ENCODE assay signal across 8 cellular contexts in genomic region chr15:74901612-74902063, GRCh38. TPM values are rescaled to one million over a fixed set of nuclear protein-coding genes. Genes with fewer than 3 reads are reported as not detected.
DNase-seq lines count a peak whose midpoint lies in the region; ATAC-seq and TF ChIP-seq lines count a peak whose summit lies in the region.

No MANE protein-coding gene starts in this region.

- no peak overlapping the region for H2BK15ac ChIP-seq in neuronal stem cell (ENCODE audit: low read length)

- H2BK12ac ChIP-seq in neuronal stem cell (ENCODE audit: low read length) = no peak overlapping the region

- H4K8ac ChIP-seq in neuronal stem cell (ENCODE audit: low read depth, low read length) = no peak overlapping the region

- H3K4me3 ChIP-seq in OCI-LY7 (ENCODE audit: low read depth, low read length, poor library complexity, severe bottlenecking) = no peak overlapping the region
- no peak overlapping the region for H3K4me3 ChIP-seq in esophagus squamous epithelium
- H3K4me3 ChIP-seq in neuronal stem cell (ENCODE audit: low read length in 2 of 2) = no peak overlapping the region
- H3K4me3 ChIP-seq in tibial nerve = no peak overlapping the region

- no peak for TF ChIP-seq EP300 in tibial nerve (IDR thresholded peaks at IDR 0.05)

- no TSS peak for BruUV-seq in OCI-LY7 (replicated peaks; lab: Mats Ljungman, UMichigan)

- 6 to 12% methylated on average over 5 of the region's 5 CpGs for WGBS in esophagus squamous epithelium, 2 donors
- WGBS in neuronal stem cell (ENCODE audit: extremely low coverage in 2 of 2, insufficient read length in 2 of 2, insufficient replicate concordance in 1 of 2), 2 donors = no CpG with 5 or more reads among the region's 5 CpGs
- 19 to 24% methylated on average over 5 of the region's 5 CpGs for WGBS in tibial nerve, 2 donors

- peak; percentile 99 for TF ChIP-seq CTCF in OCI-LY7 (conservative IDR thresholded peaks at IDR 0.05; ENCODE audit: low read length)
- TF ChIP-seq CTCF in esophagus squamous epithelium (IDR thresholded peaks at IDR 0.05) = peak; percentile 83 to 98 (median 94)
- TF ChIP-seq CTCF in tibial nerve (IDR thresholded peaks at IDR 0.05) = peak; percentile 73 to 95 (median 90)

- H3K79me1 ChIP-seq in neuronal stem cell (ENCODE audit: low read depth, low read length) = peaks cover 6% of the 10 kb centered on the region

- ATAC-seq in HG02610 (IDR thresholded peaks at IDR 0.05; ENCODE audit: unreplicated experiment) = no peak

- no peak overlapping the region for H2AFZ ChIP-seq in OCI-LY7 (ENCODE audit: low read length)
- H2AFZ ChIP-seq in neuronal stem cell (ENCODE audit: low read length) = no peak overlapping the region

- CTCF ChIA-PET in OCI-LY7 (lab: Charles Lee; ENCODE audit: unreplicated experiment) = interaction anchor here (0.5 to 1.6 kb wide), 12 partner anchors 8 to 405 kb away, joined by 3 to 6 read pairs (median 3); partner anchors contain the start of gene ULK3

- no peak overlapping the region for H3K9ac ChIP-seq in neuronal stem cell (ENCODE audit: low read depth, low read length, poor library complexity)

- H3K18ac ChIP-seq in neuronal stem cell (ENCODE audit: low read length) = no peak overlapping the region

- POLR2A ChIA-PET in OCI-LY7 (lab: Charles Lee) = interaction anchor here (0.9 to 1.5 kb wide), 4 partner anchors 12 to 43 kb away, joined by 3 to 6 read pairs (median 4); partner anchors contain the start of gene MPI

- intact Hi-C loops in OCI-LY7 (cut with micrococcal nuclease; ENCODE audit: unreplicated experiment) (loop anchor here (1.0 to 5.0 kb wide), 4 partner anchors 49 to 264 kb away; partner anchors contain the start of gene ULK3), esophagus squamous epithelium (cut with DNase I) (loop anchor here (10.0 kb wide), 1 partner anchor 97 kb away; no protein-coding TSS in a partner anchor)

- H2AK5ac ChIP-seq in neuronal stem cell (ENCODE audit: low read depth, low read length) = no peak overlapping the region

- H3K14ac ChIP-seq in neuronal stem cell (ENCODE audit: low read length) = no peak overlapping the region

- H3K27ac ChIP-seq in OCI-LY7 (ENCODE audit: low read depth, low read length, poor library complexity, severe bottlenecking) (peak overlapping the region; percentile 19), esophagus squamous epithelium (peak overlapping the region; percentile 5 to 75 (median 56)), neuronal stem cell (replicated peaks; ENCODE audit: low read length) (no peak overlapping the region), tibial nerve (peak overlapping the region in 3 of 4 donors; percentile 17 to 45 (median 44))

- H2BK120ac ChIP-seq in neuronal stem cell (ENCODE audit: low read depth, low read length) = no peak overlapping the region

- no peak overlapping the region for H4K91ac ChIP-seq in neuronal stem cell (ENCODE audit: low read depth, low read length, poor library complexity)

- no peak for TF ChIP-seq POLR2A in esophagus squamous epithelium (IDR thresholded peaks at IDR 0.05)
- TF ChIP-seq POLR2A in tibial nerve (IDR thresholded peaks at IDR 0.05) = no peak

- H3K23ac ChIP-seq in neuronal stem cell (ENCODE audit: low read depth, low read length, poor library complexity) = no peak overlapping the region

- H3K4ac ChIP-seq in neuronal stem cell (ENCODE audit: low read length) = no peak overlapping the region

- H3K36me3 ChIP-seq in OCI-LY7 (ENCODE audit: insufficient read depth, low read length) (peaks cover 77% of the 10 kb centered on the region), esophagus squamous epithelium (peaks cover 32 to 86% (median 35%) of the 10 kb centered on the region in 3 donors), neuronal stem cell (replicated peaks in 1 of 2; ENCODE audit: control insufficient read depth in 2 of 2, insufficient read depth in 2 of 2, low read length in 2 of 2) (peaks cover 55 to 81% of the 10 kb centered on the region in 2 donors), tibial nerve (peaks cover 0 to 80% (median 12%) of the 10 kb centered on the region in 3 donors)

- H3K9me3 ChIP-seq in OCI-LY7 (ENCODE audit: low read length) (no peaks in the 10 kb centered on the region), esophagus squamous epithelium (no peaks in the 10 kb centered on the region), neuronal stem cell (replicated peaks in 1 of 2; ENCODE audit: control insufficient read depth in 2 of 2, insufficient read depth in 1 of 2, low read depth in 1 of 2, low read length in 2 of 2) (peaks cover 0 to 1% of the 10 kb centered on the region in 2 donors), tibial nerve (no peaks in the 10 kb centered on the region)

- H3K4me2 ChIP-seq in OCI-LY7 (ENCODE audit: low read length) (0 out of 2 replicates have a peak overlapping the region, but pooled peaks have one; percentile 2), neuronal stem cell (ENCODE audit: insufficient read depth, low read length, poor library complexity, severe bottlenecking) (no peak overlapping the region)

- H3K4me1 ChIP-seq in OCI-LY7 (ENCODE audit: insufficient read depth, low read length, poor library complexity, severe bottlenecking) = peaks cover 39% of the 10 kb centered on the region
- H3K4me1 ChIP-seq in esophagus squamous epithelium = peaks cover 20 to 58% (median 23%) of the 10 kb centered on the region in 3 donors
- H3K4me1 ChIP-seq in neuronal stem cell (ENCODE audit: control insufficient read depth in 2 of 2, insufficient read depth in 1 of 2, low read depth in 1 of 2, low read length in 2 of 2) = peaks cover 4 to 8% of the 10 kb centered on the region in 2 donors
- peaks cover 0 to 39% (median 14%) of the 10 kb centered on the region in 4 donors for H3K4me1 ChIP-seq in tibial nerve

- H3K79me2 ChIP-seq in OCI-LY7 (ENCODE audit: insufficient read depth, low read depth, low read length) = peaks cover 7% of the 10 kb centered on the region; the same call in 1 of the 2 replicates

- H4K20me1 ChIP-seq in OCI-LY7 (ENCODE audit: insufficient read depth, low read length) = no peaks in the 10 kb centered on the region

- DNase-seq in AG20443 (ENCODE audit: low spot score) (peak; percentile 84), GM19240 (ENCODE audit: insufficient read length, low spot score) (peak; percentile 76), OCI-LY7 (ENCODE audit: low spot score) (peak; percentile 72), esophagus squamous epithelium (lab: John Stamatoyannopoulos, UW) (no peak), neuronal stem cell (ENCODE audit: low spot score) (peak; percentile 57), tibial nerve (ENCODE audit: low spot score in 2 of 2) (peak; percentile 33 to 65)
- DNase-seq in activated CD8-positive, alpha-beta memory T cell treated with anti-CD3 and anti-CD28 coated beads, Interleukin-2, amount 50 U/mL, for 48 hours = peak; percentile 75

- no peaks in the 10 kb centered on the region for H3K9me2 ChIP-seq in OCI-LY7 (ENCODE audit: insufficient read depth, low read length)

- H2BK5ac ChIP-seq in neuronal stem cell (ENCODE audit: low read length) = no peak overlapping the region

- H3K27me3 ChIP-seq in esophagus squamous epithelium (no peaks in the 10 kb centered on the region), neuronal stem cell (ENCODE audit: control insufficient read depth in 3 of 3, insufficient read depth in 3 of 3, low read depth in 1 of 3, low read length in 3 of 3) (no peaks in the 10 kb centered on the region), tibial nerve (no peaks in the 10 kb centered on the region)

RNA-seq across cellular contexts. Expression of gene FAM219B, which starts 5.0 kb away (rescaled TPM):
- total RNA-seq in OCI-LY7 (2014; rRNA removed; shearing (Covaris generic)) = 50.9 and 52.3 TPM in 2 replicates
- 62.8 and 67.6 TPM in 2 replicates for total RNA-seq in OCI-LY7 (2022)
- 10 to 100 TPM; 29.3 to 71.8 (median 45.4) TPM for total RNA-seq in esophagus squamous epithelium
- polyA plus RNA-seq in neuronal stem cell (2013, experiment 1 of 2) = 63.9 TPM
- polyA plus RNA-seq in neuronal stem cell (2013, experiment 2 of 2) = 61.0 TPM
- 10 to 100 TPM; 59.4 to 84.6 (median 80.7) TPM for total RNA-seq in tibial nerve

RNA-seq across cellular contexts. Expression of gene MPI, which starts 11.8 kb away (rescaled TPM):
- total RNA-seq in OCI-LY7 (2014; rRNA removed; shearing (Covaris generic)) = 43.3 and 58.9 TPM in 2 replicates
- total RNA-seq in OCI-LY7 (2022) (51.3 and 67.2 TPM in 2 replicates), esophagus squamous epithelium (10 to 100 TPM; 26.5 to 51.9 (median 47.9) TPM), tibial nerve (10 to 100 TPM; 42.4 to 79.3 (median 60.8) TPM)
- 30.2 TPM for polyA plus RNA-seq in neuronal stem cell (2013, experiment 1 of 2)
- 33.1 TPM for polyA plus RNA-seq in neuronal stem cell (2013, experiment 2 of 2)

RNA-seq across cellular contexts. Expression of gene SCAMP2, which starts 28.5 kb away (rescaled TPM):
- total RNA-seq in OCI-LY7 (2014; rRNA removed; shearing (Covaris generic)) = 21.3 and 24.6 TPM in 2 replicates
- 50.7 and 55.2 TPM in 2 replicates for total RNA-seq in OCI-LY7 (2022)
- total RNA-seq in esophagus squamous epithelium = 100 to 1,000 TPM in 1 of 4 donors, 10 to 100 TPM in 3; 65.8 to 131 (median 88.7) TPM
- polyA plus RNA-seq in neuronal stem cell (2013, experiment 1 of 2) = 40.9 TPM
- 46.5 TPM for polyA plus RNA-seq in neuronal stem cell (2013, experiment 2 of 2)
- total RNA-seq in tibial nerve = 10 to 100 TPM; 47.6 to 72.0 (median 65.7) TPM

RNA-seq across cellular contexts. Expression of gene COX5A, which starts 36.2 kb away (rescaled TPM):
- 87.2 and 168 TPM in 2 replicates for total RNA-seq in OCI-LY7 (2014; rRNA removed; shearing (Covaris generic))
- total RNA-seq in OCI-LY7 (2022) (364 and 391 TPM in 2 replicates), esophagus squamous epithelium (100 to 1,000 TPM; 110 to 197 (median 172) TPM), tibial nerve (10 to 100 TPM; 27.8 to 51.3 (median 32.1) TPM)
- 306 TPM for polyA plus RNA-seq in neuronal stem cell (2013, experiment 1 of 2)
- 291 TPM for polyA plus RNA-seq in neuronal stem cell (2013, experiment 2 of 2)

RNA-seq across cellular contexts. Expression of gene RPP25, which starts 54.9 kb away (rescaled TPM):
- 2.6 and 3.0 TPM in 2 replicates for total RNA-seq in OCI-LY7 (2014; rRNA removed; shearing (Covaris generic))
- total RNA-seq in OCI-LY7 (2022) (1.8 and 2.2 TPM in 2 replicates), esophagus squamous epithelium (10 to 100 TPM in 3 of 4 donors, 1 to 10 TPM in 1; 5.8 to 12.5 (median 12.3) TPM), tibial nerve (10 to 100 TPM; 10.1 to 15.9 (median 13.0) TPM)
- polyA plus RNA-seq in neuronal stem cell (2013, experiment 1 of 2) = 4.1 TPM
- 4.0 TPM for polyA plus RNA-seq in neuronal stem cell (2013, experiment 2 of 2)
